8 cellular contexts compared by ENCODE assay signal in genomic region chr5:172902497-172903472, GRCh38. TPM values are rescaled to one million over a fixed set of nuclear protein-coding genes. Genes with fewer than 3 reads are reported as not detected.
DNase-seq lines count a peak whose midpoint lies in the region; ATAC-seq, FAIRE-seq and TF ChIP-seq lines count a peak whose summit lies in the region.

No MANE protein-coding gene starts in this region.

- H3K27ac ChIP-seq in OCI-LY1 (ENCODE audit: low read depth, low read length, poor library complexity, severe bottlenecking) (no peak overlapping the region), endothelial cell of umbilical vein (ENCODE audit: insufficient read depth, low read depth, low read length) (peak overlapping the region; percentile 72)

- H3K36me3 ChIP-seq in OCI-LY1 (ENCODE audit: insufficient read depth, low read length) (peaks cover 33% of the 10 kb centered on the region; the same call in 1 of the 2 replicates), endothelial cell of umbilical vein (ENCODE audit: control insufficient read depth in 2 of 2, extremely low read depth in 1 of 2, insufficient read depth in 2 of 2, low read length in 2 of 2) (peaks cover 0 to 2% of the 10 kb centered on the region in 2 experiments), mucosa of stomach (ENCODE audit: control insufficient read depth, insufficient read depth, low read length) (no peaks in the 10 kb centered on the region)

- H3K4me1 ChIP-seq in OCI-LY1 (ENCODE audit: insufficient read depth, low read length, severe bottlenecking) = no peaks in the 10 kb centered on the region
- H3K4me1 ChIP-seq in endothelial cell of umbilical vein (ENCODE audit: control insufficient read depth, extremely low read depth, insufficient read depth, low read length) = peaks cover 41% of the 10 kb centered on the region
- peaks cover 50% of the 10 kb centered on the region for H3K4me1 ChIP-seq in mucosa of stomach (ENCODE audit: control insufficient read depth, insufficient read depth, low read length)

- dilution Hi-C loops in endothelial cell of umbilical vein (cut with MboI; ENCODE audit: extremely low pct_ligation_motif_present, low sequenced_read_pairs) = no loop called here

- H3K9me3 ChIP-seq in OCI-LY1 (ENCODE audit: low read length) = no peaks in the 10 kb centered on the region
- H3K9me3 ChIP-seq in endothelial cell of umbilical vein (replicated peaks; ENCODE audit: control insufficient read depth, insufficient read depth, low read length) = no peaks in the 10 kb centered on the region
- no peaks in the 10 kb centered on the region for H3K9me3 ChIP-seq in mucosa of stomach (ENCODE audit: control insufficient read depth, low read length)

- DNase-seq in Daoy (ENCODE audit: low read depth) (peak; percentile 86), endothelial cell of umbilical vein (ENCODE audit: low read depth, low spot score) (peak; percentile 46), GM19239 (ENCODE audit: insufficient read length, low spot score) (no peak), GM19238 (ENCODE audit: insufficient read length, low spot score) (no peak)

- H3K79me2 ChIP-seq in OCI-LY1 (ENCODE audit: insufficient read depth, low read length) (no peaks in the 10 kb centered on the region), endothelial cell of umbilical vein (ENCODE audit: control insufficient read depth, insufficient read depth, low read length) (no peaks in the 10 kb centered on the region)

- H3K4me3 ChIP-seq in OCI-LY1 (ENCODE audit: low read depth, low read length, poor library complexity, severe bottlenecking) (no peak overlapping the region), endothelial cell of umbilical vein (replicated peaks in 1 of 3; ENCODE audit: insufficient read depth in 1 of 3, low read depth in 1 of 3, low read length in 3 of 3) (no peak overlapping the region), mucosa of stomach (ENCODE audit: low read length) (no peak overlapping the region)

- no TSS peak for BruUV-seq in endothelial cell of umbilical vein (replicated peaks; lab: Mats Ljungman, UMichigan)

- H2AFZ ChIP-seq in OCI-LY1 (ENCODE audit: low read length) (no peak overlapping the region), endothelial cell of umbilical vein (ENCODE audit: low read depth, low read length) (no peak overlapping the region)

- TF ChIP-seq POLR2A in endothelial cell of umbilical vein (IDR thresholded peaks at IDR 0.05; ENCODE audit: low read depth, low read length) = no peak

- FAIRE-seq in endothelial cell of umbilical vein (lab: Jason Lieb, UNC) (no peak), GM19239 (lab: Jason Lieb, UNC) (no peak)

- no peak overlapping the region for H3K4me2 ChIP-seq in OCI-LY1 (ENCODE audit: low read length)
- no peak overlapping the region for H3K4me2 ChIP-seq in endothelial cell of umbilical vein (ENCODE audit: insufficient read depth, low read length)

- CTCF ChIA-PET in endothelial cell of umbilical vein (lab: Charles Lee) = interaction anchor here (1.4 kb wide), 1 partner anchor 130 kb away, joined by 4 read pairs; no protein-coding TSS in a partner anchor

- TF ChIP-seq CTCF in OCI-LY1 (IDR thresholded peaks at IDR 0.05; ENCODE audit: low read length) (peak; percentile 53), endothelial cell of umbilical vein (IDR thresholded peaks at IDR 0.05; ENCODE audit: extremely low read depth in 1 of 2, insufficient read depth in 1 of 2, low read depth in 1 of 2, low read length in 2 of 2) (peak; percentile 15 to 54)

- H3F3A ChIP-seq in OCI-LY1 (ENCODE audit: insufficient read depth, low read length) = no peaks in the 10 kb centered on the region

- ATAC-seq in HG03354 (IDR thresholded peaks at IDR 0.05; ENCODE audit: poor library complexity, severe bottlenecking, unreplicated experiment) (no peak), HG03521 (IDR thresholded peaks at IDR 0.05; ENCODE audit: unreplicated experiment) (no peak)

- H3K9me1 ChIP-seq in endothelial cell of umbilical vein (replicated peaks; ENCODE audit: control insufficient read depth, extremely low read depth, insufficient read depth, low read length) = no peaks in the 10 kb centered on the region

- POLR2A ChIA-PET in endothelial cell of umbilical vein (lab: Charles Lee) = no interaction called here

- H3K27me3 ChIP-seq in OCI-LY1 (ENCODE audit: insufficient read depth, low read length) (no peaks in the 10 kb centered on the region), endothelial cell of umbilical vein (ENCODE audit: control insufficient read depth in 2 of 2, insufficient read depth in 2 of 2, low read length in 2 of 2) (no peaks in the 10 kb centered on the region), mucosa of stomach (ENCODE audit: control insufficient read depth, insufficient read depth, low read length) (no peaks in the 10 kb centered on the region)

- intact Hi-C loops in endothelial cell of umbilical vein (cut with micrococcal nuclease) = loop anchor here (1.0 to 2.0 kb wide), 2 partner anchors 44 to 186 kb away; no protein-coding TSS in a partner anchor

- H4K20me1 ChIP-seq in OCI-LY1 (ENCODE audit: insufficient read depth, low read length) (no peaks in the 10 kb centered on the region), endothelial cell of umbilical vein (replicated peaks; ENCODE audit: control insufficient read depth, extremely low read depth, insufficient read depth, low read length) (no peaks in the 10 kb centered on the region)

- H3K9me2 ChIP-seq in OCI-LY1 (ENCODE audit: low read depth, low read length) = no peaks in the 10 kb centered on the region

- H3K9ac ChIP-seq in OCI-LY1 (ENCODE audit: low read length) (no peak overlapping the region), endothelial cell of umbilical vein (replicated peaks; ENCODE audit: extremely low read depth, insufficient read depth, low read length) (no peak overlapping the region), mucosa of stomach (ENCODE audit: low read length) (peak overlapping the region; percentile 71)

TF ChIP-seq in endothelial cell of umbilical vein, 7 proteins besides CTCF, POLR2A, EP300 and RAD21:
- TF ChIP-seq FOS (IDR thresholded peaks at IDR 0.05; ENCODE audit: borderline replicate concordance, insufficient read depth, low read length) (no peak), MAX (IDR thresholded peaks at IDR 0.05; ENCODE audit: insufficient read depth, insufficient read length) (no peak)
TF ChIP-seq in endothelial cell of umbilical vein: peak in this region for 0.

RNA-seq across cellular contexts. Expression of gene RPL26L1, which starts 56.4 kb away (rescaled TPM):
- total RNA-seq in Daoy (2014; rRNA removed; shearing (Covaris generic)) = 103 and 113 TPM in 2 replicates
- 57.4 and 62.9 TPM in 2 replicates for total RNA-seq in endothelial cell of umbilical vein
- polyA plus RNA-seq in endothelial cell of umbilical vein = 63.5 and 78.3 TPM in 2 replicates
- polyA plus RNA-seq in endothelial cell of umbilical vein (2011; cell fraction: cytosol; rRNA removed) = 120 and 121 TPM in 2 replicates
- polyA plus RNA-seq in endothelial cell of umbilical vein (2011; cell fraction: nucleus; rRNA removed) = 37.8 and 41.6 TPM in 2 replicates
- polyA plus RNA-seq in endothelial cell of umbilical vein (2012) = 66.0 and 106 TPM in 2 replicates
- 36.3 and 41.4 TPM in 2 replicates for polyA minus RNA-seq in endothelial cell of umbilical vein
- 36.6 TPM for polyA minus RNA-seq in endothelial cell of umbilical vein (2011; cell fraction: cytosol; rRNA and poly(A)+ RNA removed)
- polyA minus RNA-seq in endothelial cell of umbilical vein (2011; cell fraction: nucleus; rRNA and poly(A)+ RNA removed) = 5.0 and 5.1 TPM in 2 replicates

Comparison
In these comparisons a context has a peak if more than half of its experiments do, and no peak if none do; other contexts are left out.
1. DNase-seq: peak in Daoy (single experiment) and endothelial cell of umbilical vein (single experiment); none in GM19239 (single experiment) and GM19238 (single experiment).